Comparison of ENCODE assay signal across 1 cellular context in genomic region chr6:137647762-137648412, GRCh38.
TF ChIP-seq lines count a peak whose summit lies in the region.

No MANE protein-coding gene starts in this region.

TF ChIP-seq in K562, 482 proteins besides CTCF, POLR2A, EP300 and RAD21 (continued from another document):
- TF ChIP-seq PBX2 (CRISPR knock-in tag; IDR thresholded peaks at IDR 0.05; ENCODE audit: low read depth), result no peak
- no peak for TF ChIP-seq PBX2 (tag; conservative IDR thresholded peaks at IDR 0.05; ENCODE audit: low read depth)
- TF ChIP-seq TFE3 (CRISPR knock-in tag; IDR thresholded peaks at IDR 0.05), result peak; percentile 58
